In the genomic region with DNA sequence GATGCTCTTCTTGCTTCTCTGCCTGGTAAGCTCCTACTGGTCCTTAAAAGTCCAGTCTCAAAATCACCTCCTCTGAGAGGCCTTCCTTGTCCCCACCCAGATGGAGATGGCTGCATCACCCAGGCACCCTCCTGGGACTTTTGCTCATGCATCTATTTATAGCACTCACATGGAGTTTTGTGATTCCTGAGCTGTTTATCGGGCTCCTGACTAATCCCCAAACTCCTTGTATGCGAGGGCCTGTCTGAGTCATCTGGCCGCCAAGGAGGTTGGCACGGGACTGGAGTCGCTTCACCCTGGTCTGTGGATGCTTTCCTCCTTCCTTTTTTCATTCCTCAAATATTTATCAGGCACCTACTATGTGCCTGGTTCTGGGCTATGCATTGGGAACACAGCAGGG, we compare ENCODE assay signal across 9 cellular contexts. TPM values are rescaled to one million over a fixed set of nuclear protein-coding genes. Genes with fewer than 3 reads are reported as not detected.
DNase-seq lines count a peak whose midpoint lies in the region; ATAC-seq and TF ChIP-seq lines count a peak whose summit lies in the region.
"Had no signal": no experiment of that assay in that cellular context is flagged by ENCODE, and none has a peak within 500 bp of the region (broad histone marks: within the 10 kb centered on the region; RNA-seq: fewer than 3 reads in every experiment).

No MANE protein-coding gene starts in this region.

- DNase-seq in AG08395 (ENCODE audit: low spot score) (peak; percentile 94), HCEC 1CT (peak; percentile 97), cardiac fibroblast (ENCODE audit: low read depth in 2 of 2) (peak; percentile 95 to 99), myocyte (ENCODE audit: low read depth) (peak; percentile 97), WERI-Rb-1 (no peak), prostate gland (ENCODE audit: low spot score) (no peak), ecto neural progenitor cell (ENCODE audit: low spot score) (no peak)

- H3K9me3 ChIP-seq in WERI-Rb-1 (ENCODE audit: severe bottlenecking) (no peaks in the 10 kb centered on the region), prostate gland (no peaks in the 10 kb centered on the region)

- H3K36me3 ChIP-seq in WERI-Rb-1 (no peaks in the 10 kb centered on the region), prostate gland (no peaks in the 10 kb centered on the region)

- no peak for ATAC-seq in HG03039 (IDR thresholded peaks at IDR 0.05; ENCODE audit: unreplicated experiment)

- no peak for TF ChIP-seq POLR2A in prostate gland (IDR thresholded peaks at IDR 0.05)

- H3K4me3 ChIP-seq in cardiac fibroblast (replicated peaks in 1 of 2; ENCODE audit: low read depth in 2 of 2, low read length in 2 of 2) (no peak overlapping the region), WERI-Rb-1 (ENCODE audit: low read depth, low read length) (no peak overlapping the region), prostate gland (no peak overlapping the region)
- H3K4me3 ChIP-seq: SK-N-MC had no signal

- H3K27ac ChIP-seq in WERI-Rb-1 (no peak overlapping the region), prostate gland (no peak overlapping the region)
- H3K27ac ChIP-seq: SK-N-MC had no signal

- 49% methylated on average over 5 of the region's 5 CpGs for WGBS in prostate gland

- H3K27me3 ChIP-seq in WERI-Rb-1 (ENCODE audit: insufficient read depth, low read depth, severe bottlenecking) (peaks cover 3% of the 10 kb centered on the region), prostate gland (replicated peaks; ENCODE audit: insufficient read depth) (no peaks in the 10 kb centered on the region)

- intact Hi-C loops in prostate gland (cut with DNase I), result no loop called here

- TF ChIP-seq CTCF in cardiac fibroblast (IDR thresholded peaks at IDR 0.05; ENCODE audit: low read depth, low read length) (no peak), WERI-Rb-1 (IDR thresholded peaks at IDR 0.05; ENCODE audit: low read depth, low read length) (no peak), prostate gland (IDR thresholded peaks at IDR 0.05) (no peak)

- H3K4me1 ChIP-seq in prostate gland (replicated peaks), result peaks cover 12% of the 10 kb centered on the region

RNA-seq across cellular contexts. Expression of a gene that starts 2.3 kb away (rescaled TPM):
- total RNA-seq in myocyte, result 23.2 and 25.8 TPM in 2 replicates
- polyA plus RNA-seq in myocyte (2012), result 66.4 TPM
- 10 to 100 TPM; 24.0 to 25.9 TPM for total RNA-seq in prostate gland

RNA-seq across cellular contexts. Expression of a gene that starts 29.0 kb away (rescaled TPM):
- 24.9 and 25.8 TPM in 2 replicates for total RNA-seq in myocyte
- 17.7 TPM for polyA plus RNA-seq in myocyte (2012)
- 10 to 100 TPM; 16.5 to 26.3 TPM for total RNA-seq in prostate gland

Comparison
In these comparisons a context has a peak if more than half of its experiments do, and no peak if none do; other contexts are left out.
1. DNase-seq: peak in AG08395 (single experiment), HCEC 1CT (single experiment), cardiac fibroblast (2 of 2) and myocyte (single experiment); none in WERI-Rb-1 (single experiment), prostate gland (single experiment) and ecto neural progenitor cell (single experiment).